8 cellular contexts compared by ENCODE assay signal in genomic region chr4:26074672-26075071, GRCh38.
DNase-seq lines count a peak whose midpoint lies in the region; ATAC-seq and TF ChIP-seq lines count a peak whose summit lies in the region.

No MANE protein-coding gene starts in this region.

- intact Hi-C loops in adrenal gland (cut with DNase I) (no loop called here), Caco-2 (cut with micrococcal nuclease; ENCODE audit: unreplicated experiment) (no loop called here)

- H3K9me3 Mint-ChIP-seq in Caco-2 (ENCODE audit: unreplicated experiment): no peaks in the 10 kb centered on the region

- ATAC-seq in GM18502 (IDR thresholded peaks at IDR 0.05; ENCODE audit: poor library complexity, unreplicated experiment): peak; percentile 82
- peak; percentile 56 for ATAC-seq in GM21737 (IDR thresholded peaks at IDR 0.05; ENCODE audit: unreplicated experiment)

- H3K36me3 Mint-ChIP-seq in Caco-2 (ENCODE audit: insufficient read depth, unreplicated experiment): no peaks in the 10 kb centered on the region

- H3K4me3 Mint-ChIP-seq in Caco-2 (ENCODE audit: unreplicated experiment): no peak overlapping the region

- H3K9me3 ChIP-seq in adrenal gland (replicated peaks in 1 of 3) (no peaks in the 10 kb centered on the region), BE2C (no peaks in the 10 kb centered on the region), Caco-2 (0 out of 2 replicates have a peak, but pooled peaks cover 3% of the 10 kb centered on the region)

- H3K27ac ChIP-seq in adrenal gland: peak overlapping the region in 3 of 5 donors; percentile 14 to 81 (median 39)

- H3K4me1 ChIP-seq in adrenal gland (replicated peaks in 1 of 2) (peaks cover 0 to 9% of the 10 kb centered on the region in 2 donors), BE2C (no peaks in the 10 kb centered on the region), Caco-2 (no peaks in the 10 kb centered on the region)

- DNase-seq in MV-4-11 (lab: John Stamatoyannopoulos, UW) (peak; percentile 89), adrenal gland (peak in 6 of 7 donors; percentile 14 to 60 (median 44)), HuH-7 (ENCODE audit: low spot score) (no peak), BE2C (no peak), Caco-2 (no peak)
- DNase-seq in stimulated activated CD4-positive, alpha-beta T cell treated with anti-CD3 and anti-CD28 coated beads, Interleukin-1b, Interleukin-23, amount 100 ng/mL, for 48 hours: peak; percentile 87

- POLR2A ChIA-PET in Caco-2 (lab: Charles Lee): no interaction called here

- no peaks in the 10 kb centered on the region for H3K27me3 Mint-ChIP-seq in Caco-2 (ENCODE audit: insufficient read depth, unreplicated experiment)

- no peak for TF ChIP-seq POLR2A in adrenal gland (IDR thresholded peaks at IDR 0.05)

- CTCF ChIA-PET in Caco-2 (lab: Charles Lee): no interaction called here

- H3K4me3 ChIP-seq in adrenal gland: no peak overlapping the region
- no peak overlapping the region for H3K4me3 ChIP-seq in BE2C (ENCODE audit: low read depth, low read length)
- no peak overlapping the region for H3K4me3 ChIP-seq in Caco-2 (ENCODE audit: low read depth, low read length)

- no peaks in the 10 kb centered on the region for H3K36me3 ChIP-seq in adrenal gland (replicated peaks in 1 of 2)
- H3K36me3 ChIP-seq in BE2C: no peaks in the 10 kb centered on the region
- no peaks in the 10 kb centered on the region for H3K36me3 ChIP-seq in Caco-2 (ENCODE audit: control insufficient read depth, insufficient read depth, low read length)

- H3K4me1 Mint-ChIP-seq in Caco-2 (ENCODE audit: low read depth, unreplicated experiment): no peaks in the 10 kb centered on the region

- WGBS in adrenal gland, 4 donors: 46 to 50% (median 48%) methylated on average over 5 of the region's 5 CpGs

- H3K27me3 ChIP-seq in adrenal gland (no peaks in the 10 kb centered on the region), BE2C (no peaks in the 10 kb centered on the region), Caco-2 (replicated peaks; ENCODE audit: control insufficient read depth, insufficient read depth, low read length) (no peaks in the 10 kb centered on the region)

- TF ChIP-seq CTCF in adrenal gland (IDR thresholded peaks at IDR 0.05) (no peak), BE2C (IDR thresholded peaks at IDR 0.05; ENCODE audit: low read depth, low read length) (no peak), Caco-2 (IDR thresholded peaks at IDR 0.05; ENCODE audit: insufficient read depth in 1 of 2, low read depth in 1 of 2, low read length in 1 of 2, severe bottlenecking in 1 of 2, unreplicated experiment in 1 of 2) (no peak)

- BruUV-seq in Caco-2 (replicated peaks; lab: Mats Ljungman, UMichigan): no TSS peak

- H3K27ac Mint-ChIP-seq in Caco-2 (ENCODE audit: unreplicated experiment): no peak overlapping the region

Comparison
In these comparisons a context has a peak if more than half of its experiments do, and no peak if none do; other contexts are left out.
1. DNase-seq: peak in MV-4-11 (single experiment), adrenal gland (6 of 7) and stimulated activated CD4-positive, alpha-beta T cell treated with anti-CD3 and anti-CD28 coated beads, Interleukin-1b, Interleukin-23, amount 100 ng/mL, for 48 hours (single experiment); none in HuH-7 (single experiment), BE2C (single experiment) and Caco-2 (0 of 2).